Comparison of ENCODE assay signal across 1 cellular context in the genomic region with DNA sequence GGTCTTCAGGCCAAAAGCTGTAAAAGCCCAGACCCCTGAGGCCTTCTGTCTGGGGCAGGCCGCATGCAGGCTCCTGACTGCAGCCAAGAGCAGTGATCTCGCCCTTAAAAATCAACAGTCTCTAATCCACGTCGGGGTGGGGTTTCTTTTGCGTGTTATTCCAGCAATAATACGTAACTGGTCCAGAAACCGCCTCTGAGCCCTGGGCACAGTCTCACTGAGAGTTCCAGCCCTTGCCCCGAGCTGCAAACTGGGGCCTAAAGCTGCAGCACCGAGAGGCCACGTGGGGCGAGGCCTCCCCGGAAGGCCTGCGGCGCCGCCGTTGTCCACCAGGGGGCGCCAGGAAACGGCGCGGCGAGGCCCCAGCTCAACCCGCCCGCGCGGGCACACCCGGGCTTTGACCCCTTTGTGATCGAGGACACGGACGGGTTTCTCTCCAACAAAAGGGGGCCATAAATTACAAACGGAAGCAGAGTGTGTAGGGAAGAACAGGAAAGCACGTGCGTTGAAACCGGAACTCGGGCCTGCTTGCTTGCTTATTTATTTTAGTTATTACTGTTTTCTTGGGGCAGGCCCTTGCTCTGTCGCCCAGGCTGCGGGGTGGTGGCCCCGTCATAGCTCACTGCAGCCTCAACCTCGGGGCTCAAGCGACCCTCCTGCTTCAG.
TF ChIP-seq lines count a peak whose summit lies in the region.

No MANE protein-coding gene starts in this region.

TF ChIP-seq in HepG2, 621 proteins besides CTCF, POLR2A, EP300 and RAD21 (continued from another document and continues in another):
- TF ChIP-seq FIP1L1 (IDR thresholded peaks at IDR 0.05; ENCODE audit: borderline replicate concordance, insufficient read depth, low read depth, low read length) (no peak), ZNF431 (CRISPR knock-in tag; IDR thresholded peaks at IDR 0.05; ENCODE audit: borderline replicate concordance, low read depth) (peak; percentile 86), ZNF564 (CRISPR knock-in tag; IDR thresholded peaks at IDR 0.05) (peak; percentile 97), DNMT3B (CRISPR knock-in tag; conservative IDR thresholded peaks at IDR 0.05) (no peak), IKZF1 (IDR thresholded peaks at IDR 0.05) (no peak), SETDB1 (CRISPR knock-in tag; IDR thresholded peaks at IDR 0.05; ENCODE audit: borderline replicate concordance) (no peak), ZNF530 (CRISPR knock-in tag; IDR thresholded peaks at IDR 0.05; ENCODE audit: low read depth) (no peak), NCOA5 (CRISPR knock-in tag; IDR thresholded peaks at IDR 0.05) (no peak), NCOA2 (CRISPR knock-in tag; IDR thresholded peaks at IDR 0.05) (peak; percentile 65; the same call in 1 of the 2 replicates), LCORL (IDR thresholded peaks at IDR 0.05) (no peak), LCORL (CRISPR knock-in tag; IDR thresholded peaks at IDR 0.05) (peak; percentile 67; the same call in 1 of the 2 replicates), PHF21A (CRISPR knock-in tag; IDR thresholded peaks at IDR 0.05) (peak; percentile 93), KLF9 (CRISPR knock-in tag; IDR thresholded peaks at IDR 0.05; ENCODE audit: low read depth) (0 out of 2 replicates have a peak, but pooled peaks have one; percentile 22), MEIS1 (CRISPR knock-in tag; IDR thresholded peaks at IDR 0.05; ENCODE audit: borderline replicate concordance) (0 out of 2 replicates have a peak, but pooled peaks have one; percentile 24), DNMT1 (CRISPR knock-in tag; IDR thresholded peaks at IDR 0.05) (peak; percentile 80; the same call in 1 of the 2 replicates), ETV5 (CRISPR knock-in tag; IDR thresholded peaks at IDR 0.05; ENCODE audit: borderline replicate concordance) (peak; percentile 97), HNF4A (CRISPR knock-in tag; IDR thresholded peaks at IDR 0.05) (peak; percentile 70), HNRNPK (IDR thresholded peaks at IDR 0.05; ENCODE audit: low read depth, low read length, poor library complexity, severe bottlenecking) (no peak), ZSCAN25 (CRISPR knock-in tag; IDR thresholded peaks at IDR 0.05) (peak; percentile 69), SMARCC2 (IDR thresholded peaks at IDR 0.05) (no peak), ONECUT2 (CRISPR knock-in tag; IDR thresholded peaks at IDR 0.05) (no peak)
- TF ChIP-seq, protein P1, sequence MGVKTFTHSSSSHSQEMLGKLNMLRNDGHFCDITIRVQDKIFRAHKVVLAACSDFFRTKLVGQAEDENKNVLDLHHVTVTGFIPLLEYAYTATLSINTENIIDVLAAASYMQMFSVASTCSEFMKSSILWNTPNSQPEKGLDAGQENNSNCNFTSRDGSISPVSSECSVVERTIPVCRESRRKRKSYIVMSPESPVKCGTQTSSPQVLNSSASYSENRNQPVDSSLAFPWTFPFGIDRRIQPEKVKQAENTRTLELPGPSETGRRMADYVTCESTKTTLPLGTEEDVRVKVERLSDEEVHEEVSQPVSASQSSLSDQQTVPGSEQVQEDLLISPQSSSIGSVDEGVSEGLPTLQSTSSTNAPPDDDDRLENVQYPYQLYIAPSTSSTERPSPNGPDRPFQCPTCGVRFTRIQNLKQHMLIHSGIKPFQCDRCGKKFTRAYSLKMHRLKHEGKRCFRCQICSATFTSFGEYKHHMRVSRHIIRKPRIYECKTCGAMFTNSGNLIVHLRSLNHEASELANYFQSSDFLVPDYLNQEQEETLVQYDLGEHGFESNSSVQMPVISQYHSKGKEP (CRISPR knock-in tag; IDR thresholded peaks at IDR 0.05): peak; percentile 54; the same call in 1 of the 2 replicates
- TF ChIP-seq, protein P2, sequence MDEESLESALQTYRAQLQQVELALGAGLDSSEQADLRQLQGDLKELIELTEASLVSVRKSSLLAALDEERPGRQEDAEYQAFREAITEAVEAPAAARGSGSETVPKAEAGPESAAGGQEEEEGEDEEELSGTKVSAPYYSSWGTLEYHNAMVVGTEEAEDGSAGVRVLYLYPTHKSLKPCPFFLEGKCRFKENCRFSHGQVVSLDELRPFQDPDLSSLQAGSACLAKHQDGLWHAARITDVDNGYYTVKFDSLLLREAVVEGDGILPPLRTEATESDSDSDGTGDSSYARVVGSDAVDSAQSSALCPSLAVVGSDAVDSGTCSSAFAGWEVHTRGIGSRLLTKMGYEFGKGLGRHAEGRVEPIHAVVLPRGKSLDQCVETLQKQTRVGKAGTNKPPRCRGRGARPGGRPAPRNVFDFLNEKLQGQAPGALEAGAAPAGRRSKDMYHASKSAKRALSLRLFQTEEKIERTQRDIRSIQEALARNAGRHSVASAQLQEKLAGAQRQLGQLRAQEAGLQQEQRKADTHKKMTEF (CRISPR knock-in tag; IDR thresholded peaks at IDR 0.05): peak; percentile 96
- TF ChIP-seq, protein P3, sequence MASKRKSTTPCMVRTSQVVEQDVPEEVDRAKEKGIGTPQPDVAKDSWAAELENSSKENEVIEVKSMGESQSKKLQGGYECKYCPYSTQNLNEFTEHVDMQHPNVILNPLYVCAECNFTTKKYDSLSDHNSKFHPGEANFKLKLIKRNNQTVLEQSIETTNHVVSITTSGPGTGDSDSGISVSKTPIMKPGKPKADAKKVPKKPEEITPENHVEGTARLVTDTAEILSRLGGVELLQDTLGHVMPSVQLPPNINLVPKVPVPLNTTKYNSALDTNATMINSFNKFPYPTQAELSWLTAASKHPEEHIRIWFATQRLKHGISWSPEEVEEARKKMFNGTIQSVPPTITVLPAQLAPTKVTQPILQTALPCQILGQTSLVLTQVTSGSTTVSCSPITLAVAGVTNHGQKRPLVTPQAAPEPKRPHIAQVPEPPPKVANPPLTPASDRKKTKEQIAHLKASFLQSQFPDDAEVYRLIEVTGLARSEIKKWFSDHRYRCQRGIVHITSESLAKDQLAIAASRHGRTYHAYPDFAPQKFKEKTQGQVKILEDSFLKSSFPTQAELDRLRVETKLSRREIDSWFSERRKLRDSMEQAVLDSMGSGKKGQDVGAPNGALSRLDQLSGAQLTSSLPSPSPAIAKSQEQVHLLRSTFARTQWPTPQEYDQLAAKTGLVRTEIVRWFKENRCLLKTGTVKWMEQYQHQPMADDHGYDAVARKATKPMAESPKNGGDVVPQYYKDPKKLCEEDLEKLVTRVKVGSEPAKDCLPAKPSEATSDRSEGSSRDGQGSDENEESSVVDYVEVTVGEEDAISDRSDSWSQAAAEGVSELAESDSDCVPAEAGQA (IDR thresholded peaks at IDR 0.05; ENCODE audit: low read depth): 0 out of 2 replicates have a peak, but pooled peaks have one; percentile 47
- TF ChIP-seq, protein P3 (CRISPR knock-in tag; IDR thresholded peaks at IDR 0.05; ENCODE audit: borderline replicate concordance): no peak
- TF ChIP-seq, protein P4, sequence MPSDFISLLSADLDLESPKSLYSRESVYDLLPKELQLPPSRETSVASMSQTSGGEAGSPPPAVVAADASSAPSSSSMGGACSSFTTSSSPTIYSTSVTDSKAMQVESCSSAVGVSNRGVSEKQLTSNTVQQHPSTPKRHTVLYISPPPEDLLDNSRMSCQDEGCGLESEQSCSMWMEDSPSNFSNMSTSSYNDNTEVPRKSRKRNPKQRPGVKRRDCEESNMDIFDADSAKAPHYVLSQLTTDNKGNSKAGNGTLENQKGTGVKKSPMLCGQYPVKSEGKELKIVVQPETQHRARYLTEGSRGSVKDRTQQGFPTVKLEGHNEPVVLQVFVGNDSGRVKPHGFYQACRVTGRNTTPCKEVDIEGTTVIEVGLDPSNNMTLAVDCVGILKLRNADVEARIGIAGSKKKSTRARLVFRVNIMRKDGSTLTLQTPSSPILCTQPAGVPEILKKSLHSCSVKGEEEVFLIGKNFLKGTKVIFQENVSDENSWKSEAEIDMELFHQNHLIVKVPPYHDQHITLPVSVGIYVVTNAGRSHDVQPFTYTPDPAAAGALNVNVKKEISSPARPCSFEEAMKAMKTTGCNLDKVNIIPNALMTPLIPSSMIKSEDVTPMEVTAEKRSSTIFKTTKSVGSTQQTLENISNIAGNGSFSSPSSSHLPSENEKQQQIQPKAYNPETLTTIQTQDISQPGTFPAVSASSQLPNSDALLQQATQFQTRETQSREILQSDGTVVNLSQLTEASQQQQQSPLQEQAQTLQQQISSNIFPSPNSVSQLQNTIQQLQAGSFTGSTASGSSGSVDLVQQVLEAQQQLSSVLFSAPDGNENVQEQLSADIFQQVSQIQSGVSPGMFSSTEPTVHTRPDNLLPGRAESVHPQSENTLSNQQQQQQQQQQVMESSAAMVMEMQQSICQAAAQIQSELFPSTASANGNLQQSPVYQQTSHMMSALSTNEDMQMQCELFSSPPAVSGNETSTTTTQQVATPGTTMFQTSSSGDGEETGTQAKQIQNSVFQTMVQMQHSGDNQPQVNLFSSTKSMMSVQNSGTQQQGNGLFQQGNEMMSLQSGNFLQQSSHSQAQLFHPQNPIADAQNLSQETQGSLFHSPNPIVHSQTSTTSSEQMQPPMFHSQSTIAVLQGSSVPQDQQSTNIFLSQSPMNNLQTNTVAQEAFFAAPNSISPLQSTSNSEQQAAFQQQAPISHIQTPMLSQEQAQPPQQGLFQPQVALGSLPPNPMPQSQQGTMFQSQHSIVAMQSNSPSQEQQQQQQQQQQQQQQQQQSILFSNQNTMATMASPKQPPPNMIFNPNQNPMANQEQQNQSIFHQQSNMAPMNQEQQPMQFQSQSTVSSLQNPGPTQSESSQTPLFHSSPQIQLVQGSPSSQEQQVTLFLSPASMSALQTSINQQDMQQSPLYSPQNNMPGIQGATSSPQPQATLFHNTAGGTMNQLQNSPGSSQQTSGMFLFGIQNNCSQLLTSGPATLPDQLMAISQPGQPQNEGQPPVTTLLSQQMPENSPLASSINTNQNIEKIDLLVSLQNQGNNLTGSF (CRISPR knock-in tag; IDR thresholded peaks at IDR 0.05): peak; percentile 35; the same call in 1 of the 2 replicates
- TF ChIP-seq, protein P5, sequence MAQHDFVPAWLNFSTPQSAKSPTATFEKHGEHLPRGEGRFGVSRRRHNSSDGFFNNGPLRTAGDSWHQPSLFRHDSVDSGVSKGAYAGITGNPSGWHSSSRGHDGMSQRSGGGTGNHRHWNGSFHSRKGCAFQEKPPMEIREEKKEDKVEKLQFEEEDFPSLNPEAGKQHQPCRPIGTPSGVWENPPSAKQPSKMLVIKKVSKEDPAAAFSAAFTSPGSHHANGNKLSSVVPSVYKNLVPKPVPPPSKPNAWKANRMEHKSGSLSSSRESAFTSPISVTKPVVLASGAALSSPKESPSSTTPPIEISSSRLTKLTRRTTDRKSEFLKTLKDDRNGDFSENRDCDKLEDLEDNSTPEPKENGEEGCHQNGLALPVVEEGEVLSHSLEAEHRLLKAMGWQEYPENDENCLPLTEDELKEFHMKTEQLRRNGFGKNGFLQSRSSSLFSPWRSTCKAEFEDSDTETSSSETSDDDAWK (CRISPR knock-in tag; IDR thresholded peaks at IDR 0.05): no peak
- TF ChIP-seq, protein P6, sequence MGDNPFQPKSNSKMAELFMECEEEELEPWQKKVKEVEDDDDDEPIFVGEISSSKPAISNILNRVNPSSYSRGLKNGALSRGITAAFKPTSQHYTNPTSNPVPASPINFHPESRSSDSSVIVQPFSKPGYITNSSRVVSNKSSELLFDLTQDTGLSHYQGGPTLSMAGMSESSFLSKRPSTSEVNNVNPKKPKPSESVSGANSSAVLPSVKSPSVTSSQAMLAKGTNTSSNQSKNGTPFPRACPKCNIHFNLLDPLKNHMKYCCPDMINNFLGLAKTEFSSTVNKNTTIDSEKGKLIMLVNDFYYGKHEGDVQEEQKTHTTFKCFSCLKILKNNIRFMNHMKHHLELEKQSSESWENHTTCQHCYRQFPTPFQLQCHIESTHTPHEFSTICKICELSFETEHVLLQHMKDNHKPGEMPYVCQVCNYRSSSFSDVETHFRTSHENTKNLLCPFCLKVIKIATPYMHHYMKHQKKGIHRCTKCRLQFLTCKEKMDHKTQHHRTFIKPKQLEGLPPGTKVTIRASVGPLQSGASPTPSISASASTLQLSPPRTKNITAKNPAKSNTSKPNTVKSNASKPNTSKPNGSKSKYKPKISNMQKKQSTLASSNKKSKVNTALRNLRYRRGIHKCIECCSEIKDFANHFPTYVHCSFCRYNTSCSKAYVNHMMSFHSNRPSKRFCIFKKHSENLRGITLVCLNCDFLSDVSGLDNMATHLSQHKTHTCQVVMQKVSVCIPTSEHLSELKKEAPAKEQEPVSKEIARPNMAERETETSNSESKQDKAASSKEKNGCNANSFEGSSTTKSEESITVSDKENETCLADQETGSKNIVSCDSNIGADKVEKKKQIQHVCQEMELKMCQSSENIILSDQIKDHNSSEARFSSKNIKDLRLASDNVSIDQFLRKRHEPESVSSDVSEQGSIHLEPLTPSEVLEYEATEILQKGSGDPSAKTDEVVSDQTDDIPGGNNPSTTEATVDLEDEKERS (CRISPR knock-in tag; IDR thresholded peaks at IDR 0.05): no peak; the same call in 1 of the 2 replicates
- TF ChIP-seq, protein P7, sequence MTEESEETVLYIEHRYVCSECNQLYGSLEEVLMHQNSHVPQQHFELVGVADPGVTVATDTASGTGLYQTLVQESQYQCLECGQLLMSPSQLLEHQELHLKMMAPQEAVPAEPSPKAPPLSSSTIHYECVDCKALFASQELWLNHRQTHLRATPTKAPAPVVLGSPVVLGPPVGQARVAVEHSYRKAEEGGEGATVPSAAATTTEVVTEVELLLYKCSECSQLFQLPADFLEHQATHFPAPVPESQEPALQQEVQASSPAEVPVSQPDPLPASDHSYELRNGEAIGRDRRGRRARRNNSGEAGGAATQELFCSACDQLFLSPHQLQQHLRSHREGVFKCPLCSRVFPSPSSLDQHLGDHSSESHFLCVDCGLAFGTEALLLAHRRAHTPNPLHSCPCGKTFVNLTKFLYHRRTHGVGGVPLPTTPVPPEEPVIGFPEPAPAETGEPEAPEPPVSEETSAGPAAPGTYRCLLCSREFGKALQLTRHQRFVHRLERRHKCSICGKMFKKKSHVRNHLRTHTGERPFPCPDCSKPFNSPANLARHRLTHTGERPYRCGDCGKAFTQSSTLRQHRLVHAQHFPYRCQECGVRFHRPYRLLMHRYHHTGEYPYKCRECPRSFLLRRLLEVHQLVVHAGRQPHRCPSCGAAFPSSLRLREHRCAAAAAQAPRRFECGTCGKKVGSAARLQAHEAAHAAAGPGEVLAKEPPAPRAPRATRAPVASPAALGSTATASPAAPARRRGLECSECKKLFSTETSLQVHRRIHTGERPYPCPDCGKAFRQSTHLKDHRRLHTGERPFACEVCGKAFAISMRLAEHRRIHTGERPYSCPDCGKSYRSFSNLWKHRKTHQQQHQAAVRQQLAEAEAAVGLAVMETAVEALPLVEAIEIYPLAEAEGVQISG (CRISPR knock-in tag; IDR thresholded peaks at IDR 0.05): peak; percentile 79
